Comparison of ENCODE assay signal across 17 cellular contexts in genomic region chr18:25453556-25454269, GRCh38.
DNase-seq lines count a peak whose midpoint lies in the region; ATAC-seq and TF ChIP-seq lines count a peak whose summit lies in the region.
"Had no signal": no experiment of that assay in that cellular context is flagged by ENCODE, and none has a peak within 500 bp of the region (broad histone marks: within the 10 kb centered on the region; RNA-seq: fewer than 3 reads in every experiment).

No MANE protein-coding gene starts in this region.

- no peak overlapping the region for H3K4me3 ChIP-seq in AG04450 (ENCODE audit: low read depth, low read length)
- H3K4me3 ChIP-seq in epithelial cell of proximal tubule (ENCODE audit: low read depth, low read length), result no peak overlapping the region
- no peak overlapping the region for H3K4me3 ChIP-seq in sigmoid colon
- H3K4me3 ChIP-seq: breast epithelium, heart right ventricle had no signal

- no peaks in the 10 kb centered on the region for H3K36me3 Mint-ChIP-seq in HFFc6 (ENCODE audit: low read depth)
- H3K36me3 Mint-ChIP-seq: natural killer cell had no signal

- WGBS in sigmoid colon, 2 donors, result 44 to 75% methylated on average over 7 of the region's 7 CpGs

- peaks cover 0 to 19% (median 10%) of the 10 kb centered on the region in 4 donors for H3K4me1 ChIP-seq in sigmoid colon
- H3K4me1 ChIP-seq: breast epithelium had no signal

- no peaks in the 10 kb centered on the region for H3K27me3 Mint-ChIP-seq in HFFc6 (ENCODE audit: insufficient read depth)
- H3K27me3 Mint-ChIP-seq: effector memory CD8-positive, alpha-beta T cell had no signal

- H3K9me3 ChIP-seq in AG04450 (ENCODE audit: control insufficient read depth, insufficient read depth, low read length) (no peaks in the 10 kb centered on the region), sigmoid colon (peaks cover 0 to 6% (median 1%) of the 10 kb centered on the region in 4 donors)

- peaks cover 18% of the 10 kb centered on the region; the same call in 1 of the 2 replicates for H3K9me3 Mint-ChIP-seq in HFFc6

- peak; percentile 41 for DNase-seq in AG04450 (ENCODE audit: low read depth, low spot score)
- peak; percentile 4 for DNase-seq in HFFc6
- peak; percentile 48 for DNase-seq in epithelial cell of proximal tubule (ENCODE audit: low read depth)
- peak; percentile 65 for DNase-seq in kidney tubule cell (ENCODE audit: low spot score)
- no peak for DNase-seq in activated CD4-positive, CD25-positive, alpha-beta regulatory T cell treated with anti-CD3 and anti-CD28 coated beads, Interleukin-2, amount 50 U/mL, for 72 hours
- no peak for DNase-seq in sigmoid colon
- DNase-seq in mucosa of gallbladder (ENCODE audit: low spot score), result no peak
- DNase-seq: Calu3; effector memory CD8-positive, alpha-beta T cell; heart right ventricle; left colon; natural killer cell; NCI-H1436; NCI-H345; stimulated activated naive CD4-positive, alpha-beta T cell had no signal

- no peaks in the 10 kb centered on the region for H3K4me1 Mint-ChIP-seq in HFFc6 (ENCODE audit: low read depth)
- H3K4me1 Mint-ChIP-seq: natural killer cell had no signal

- H3K27ac ChIP-seq in AG04450 (ENCODE audit: low read depth, low read length) (no peak overlapping the region), sigmoid colon (peak overlapping the region in 1 of 4 donors; percentile 31)
- H3K27ac ChIP-seq: breast epithelium, heart right ventricle had no signal

- ATAC-seq in GM19463 (IDR thresholded peaks at IDR 0.05; ENCODE audit: unreplicated experiment), result no peak
- ATAC-seq: effector memory CD8-positive, alpha-beta T cell; left colon; natural killer cell had no signal

- CTCF ChIA-PET in AG04450 (lab: Charles Lee), result no interaction called here

- no peak overlapping the region; the same call in 1 of the 2 replicates for H3K27ac Mint-ChIP-seq in HFFc6
- H3K27ac Mint-ChIP-seq: effector memory CD8-positive, alpha-beta T cell; natural killer cell had no signal

- TF ChIP-seq CTCF in AG04450 (IDR thresholded peaks at IDR 0.05; ENCODE audit: low read depth, low read length), result no peak
- no peak for TF ChIP-seq CTCF in HFFc6 (IDR thresholded peaks at IDR 0.05)
- no peak for TF ChIP-seq CTCF in epithelial cell of proximal tubule (conservative IDR thresholded peaks at IDR 0.05; ENCODE audit: low read depth, low read length)
- no peak for TF ChIP-seq CTCF in sigmoid colon (IDR thresholded peaks at IDR 0.05)

- no peak overlapping the region for H3K4me3 Mint-ChIP-seq in HFFc6
- H3K4me3 Mint-ChIP-seq: effector memory CD8-positive, alpha-beta T cell; natural killer cell had no signal

- no peaks in the 10 kb centered on the region for H3K36me3 ChIP-seq in sigmoid colon
- H3K36me3 ChIP-seq: breast epithelium, heart right ventricle had no signal

- TF ChIP-seq EP300 in sigmoid colon (IDR thresholded peaks at IDR 0.05), result no peak

- POLR2A ChIA-PET in AG04450 (lab: Yijun Ruan, JAX), result interaction anchor here (0.7 to 0.9 kb wide), 2 partner anchors 10 to 768 kb away, joined by 3 to 5 read pairs; no protein-coding TSS in a partner anchor

- no peak for TF ChIP-seq POLR2A in sigmoid colon (IDR thresholded peaks at IDR 0.05)

- no peaks in the 10 kb centered on the region for H3K27me3 ChIP-seq in AG04450 (ENCODE audit: control insufficient read depth, insufficient read depth, low read length)
- no peaks in the 10 kb centered on the region for H3K27me3 ChIP-seq in sigmoid colon
- H3K27me3 ChIP-seq: breast epithelium, heart right ventricle had no signal

- intact Hi-C loops in sigmoid colon (cut with DNase I), result no loop called here

Comparison
In these comparisons a context has a peak if more than half of its experiments do, and no peak if none do; other contexts are left out.
1. DNase-seq: peak in AG04450 (single experiment), HFFc6 (single experiment), epithelial cell of proximal tubule (single experiment) and kidney tubule cell (single experiment); none in activated CD4-positive, CD25-positive, alpha-beta regulatory T cell treated with anti-CD3 and anti-CD28 coated beads, Interleukin-2, amount 50 U/mL, for 72 hours (single experiment), sigmoid colon (single experiment) and mucosa of gallbladder (single experiment).